19 cellular contexts compared by ENCODE assay signal in the genomic region with DNA sequence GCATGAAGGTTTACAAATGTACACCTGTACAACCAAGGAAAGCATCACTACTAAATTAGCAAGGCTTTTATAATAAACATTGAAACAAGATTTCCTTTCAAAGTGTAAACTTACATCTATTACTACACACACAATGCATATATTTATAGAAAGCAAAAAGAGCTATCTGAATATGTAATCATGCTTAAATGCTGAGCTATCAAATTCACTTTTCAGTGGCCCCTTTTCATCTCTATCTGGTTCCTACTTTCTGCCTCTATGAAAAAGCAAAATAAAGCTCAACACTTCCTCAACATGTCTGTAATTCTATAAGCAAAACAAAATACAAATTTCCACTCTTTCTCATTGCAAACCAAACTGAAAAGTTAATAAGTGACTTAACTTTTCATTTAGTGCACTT. TPM values are rescaled to one million over a fixed set of nuclear protein-coding genes. Genes with fewer than 3 reads are reported as not detected.
A peak's percentile ranks its signal among the peaks of the same experiment; 100 is the strongest.
DNase-seq lines count a peak whose midpoint lies in the region; ATAC-seq and TF ChIP-seq lines count a peak whose summit lies in the region.
"Had no signal": no experiment of that assay in that cellular context is flagged by ENCODE, and none has a peak within 500 bp of the region (broad histone marks: within the 10 kb centered on the region; RNA-seq: fewer than 3 reads in every experiment).

No MANE protein-coding gene starts in this region.

- DNase-seq in activated CD4-positive, alpha-beta T cell treated with anti-CD3 and anti-CD28 coated beads for 36 hours: no peak
- DNase-seq in activated CD4-positive, alpha-beta T cell treated with anti-CD3 and anti-CD28 coated beads, Interleukin-2, amount 10 ng/mL, durations not matched to agents 7 days and 5 days: no peak
- DNase-seq in cardiac muscle cell (ENCODE audit: low read depth in 1 of 2, low spot score in 1 of 2): no peak
- DNase-seq in Right ventricle myocardium inferior (ENCODE audit: missing footprints): no peak
- DNase-seq in SK-N-MC (ENCODE audit: low read depth, low spot score): no peak
- no peak for DNase-seq in SK-N-DZ (ENCODE audit: low spot score)
- DNase-seq: CD4-positive, alpha-beta memory T cell; DMS153; DMS79; GDM1; H7; HFFc6 had no signal

- peaks cover 60% of the 10 kb centered on the region for H3K36me3 ChIP-seq in cardiac muscle cell
- peaks cover 88% of the 10 kb centered on the region for H3K36me3 ChIP-seq in SK-N-MC (ENCODE audit: insufficient read depth, low read length)

- peak overlapping the region; percentile 10 for H3K27ac Mint-ChIP-seq in activated CD4-positive, alpha-beta T cell treated with anti-CD3 and anti-CD28 coated beads for 36 hours
- no peak overlapping the region for H3K27ac Mint-ChIP-seq in activated CD4-positive, alpha-beta T cell treated with anti-CD3 and anti-CD28 coated beads, Interleukin-2, amount 10 ng/mL, durations not matched to agents 7 days and 5 days
- H3K27ac Mint-ChIP-seq: GM23338, HFFc6 had no signal

- H3K27me3 ChIP-seq in cardiac muscle cell: no peaks in the 10 kb centered on the region
- H3K27me3 ChIP-seq: BLaER1 had no signal

- H3K9me3 Mint-ChIP-seq in activated CD4-positive, alpha-beta T cell treated with anti-CD3 and anti-CD28 coated beads for 36 hours (ENCODE audit: low read depth): no peaks in the 10 kb centered on the region
- no peaks in the 10 kb centered on the region for H3K9me3 Mint-ChIP-seq in activated CD4-positive, alpha-beta T cell treated with anti-CD3 and anti-CD28 coated beads, Interleukin-2, amount 10 ng/mL, durations not matched to agents 7 days and 5 days
- H3K9me3 Mint-ChIP-seq: CD14-positive monocyte; CD4-positive, alpha-beta memory T cell; GM23338; HFFc6; IgD-negative memory B cell had no signal

- intact Hi-C loops in activated CD4-positive, alpha-beta T cell treated with anti-CD3 and anti-CD28 coated beads for 36 hours (cut with DNase I, micrococcal nuclease): no loop called here
- intact Hi-C loops in Right ventricle myocardium inferior (cut with DNase I): no loop called here

- H3K36me3 Mint-ChIP-seq in activated CD4-positive, alpha-beta T cell treated with anti-CD3 and anti-CD28 coated beads for 36 hours (ENCODE audit: low read depth): peaks cover 79% of the 10 kb centered on the region
- peaks cover 71% of the 10 kb centered on the region for H3K36me3 Mint-ChIP-seq in activated CD4-positive, alpha-beta T cell treated with anti-CD3 and anti-CD28 coated beads, Interleukin-2, amount 10 ng/mL, durations not matched to agents 7 days and 5 days (ENCODE audit: low read depth)

- no peak for TF ChIP-seq CTCF in cardiac muscle cell (IDR thresholded peaks at IDR 0.05; ENCODE audit: low read depth, low read length)

- POLR2A ChIA-PET in activated CD4-positive, alpha-beta T cell treated with anti-CD3 and anti-CD28 coated beads for 36 hours (lab: Charles Lee): no interaction called here
- POLR2A ChIA-PET in activated CD4-positive, alpha-beta T cell treated with anti-CD3 and anti-CD28 coated beads, Interleukin-2, amount 10 ng/mL, durations not matched to agents 7 days and 5 days (lab: Charles Lee): no interaction called here

- H3K9ac ChIP-seq in SK-N-MC (ENCODE audit: insufficient read length): no peak overlapping the region
- H3K9ac ChIP-seq: BLaER1 had no signal

- H3K4me1 Mint-ChIP-seq in activated CD4-positive, alpha-beta T cell treated with anti-CD3 and anti-CD28 coated beads for 36 hours: no peaks in the 10 kb centered on the region
- no peaks in the 10 kb centered on the region for H3K4me1 Mint-ChIP-seq in activated CD4-positive, alpha-beta T cell treated with anti-CD3 and anti-CD28 coated beads, Interleukin-2, amount 10 ng/mL, durations not matched to agents 7 days and 5 days
- H3K4me1 Mint-ChIP-seq: CD14-positive monocyte, GM23338, IgD-negative memory B cell had no signal

- no peak overlapping the region for H3K4me3 Mint-ChIP-seq in activated CD4-positive, alpha-beta T cell treated with anti-CD3 and anti-CD28 coated beads for 36 hours
- H3K4me3 Mint-ChIP-seq in activated CD4-positive, alpha-beta T cell treated with anti-CD3 and anti-CD28 coated beads, Interleukin-2, amount 10 ng/mL, durations not matched to agents 7 days and 5 days: no peak overlapping the region
- H3K4me3 Mint-ChIP-seq: CD14-positive monocyte; CD4-positive, alpha-beta memory T cell; GM23338; HFFc6; IgD-negative memory B cell had no signal

- H3K9me3 ChIP-seq in cardiac muscle cell (ENCODE audit: low read depth): no peaks in the 10 kb centered on the region
- no peaks in the 10 kb centered on the region for H3K9me3 ChIP-seq in SK-N-MC (ENCODE audit: low read depth, low read length)
- H3K9me3 ChIP-seq: BLaER1 had no signal

- no peaks in the 10 kb centered on the region for H3K27me3 Mint-ChIP-seq in activated CD4-positive, alpha-beta T cell treated with anti-CD3 and anti-CD28 coated beads for 36 hours
- no peaks in the 10 kb centered on the region for H3K27me3 Mint-ChIP-seq in activated CD4-positive, alpha-beta T cell treated with anti-CD3 and anti-CD28 coated beads, Interleukin-2, amount 10 ng/mL, durations not matched to agents 7 days and 5 days
- H3K27me3 Mint-ChIP-seq: CD4-positive, alpha-beta memory T cell; IgD-negative memory B cell had no signal

- peak overlapping the region; percentile 8 for H3K27ac ChIP-seq in cardiac muscle cell
- H3K27ac ChIP-seq in SK-N-MC: peak overlapping the region; percentile 58; the same call in 1 of the 2 replicates
- H3K27ac ChIP-seq: 22Rv1, BLaER1 had no signal

- H3K4me3 ChIP-seq in cardiac muscle cell (no peak overlapping the region), SK-N-MC (no peak overlapping the region)
- H3K4me3 ChIP-seq: BLaER1, GM23338 had no signal

- no peaks in the 10 kb centered on the region for H3K4me1 ChIP-seq in cardiac muscle cell (ENCODE audit: low read depth)
- H3K4me1 ChIP-seq: BLaER1 had no signal

- CTCF ChIA-PET in activated CD4-positive, alpha-beta T cell treated with anti-CD3 and anti-CD28 coated beads for 36 hours (lab: Charles Lee): interaction anchor here (1.1 to 1.6 kb wide), 2 partner anchors 9 to 77 kb away, joined by 3 to 4 read pairs; no protein-coding TSS in a partner anchor
- CTCF ChIA-PET in activated CD4-positive, alpha-beta T cell treated with anti-CD3 and anti-CD28 coated beads, Interleukin-2, amount 10 ng/mL, durations not matched to agents 7 days and 5 days (lab: Charles Lee): no interaction called here

- ATAC-seq in activated CD4-positive, alpha-beta T cell treated with anti-CD3 and anti-CD28 coated beads for 36 hours: no peak
- ATAC-seq in Right ventricle myocardium inferior (no peak), HG02763 (IDR thresholded peaks at IDR 0.05; ENCODE audit: unreplicated experiment) (no peak)
- ATAC-seq: GM23338, HCT116 had no signal

RNA-seq across cellular contexts. Expression of a gene that starts 25.5 kb away (rescaled TPM):
- total RNA-seq in activated CD4-positive, alpha-beta T cell treated with anti-CD3 and anti-CD28 coated beads for 36 hours: under 1 TPM in 1 of 2 experiments, not detected in 1; 0.23 TPM
- under 1 TPM in 1 of 2 experiments, not detected in 1; 0.19 TPM for total RNA-seq in activated CD4-positive, alpha-beta T cell treated with anti-CD3 and anti-CD28 coated beads, Interleukin-2, amount 10 ng/mL, durations not matched to agents 7 days and 5 days
- 13.3 and 13.5 TPM in 2 replicates for total RNA-seq in cardiac muscle cell
- polyA plus RNA-seq in cardiac muscle cell: 12.9 and 14.0 TPM in 2 replicates
- 0.68 TPM for total RNA-seq in Right ventricle myocardium inferior
- polyA plus RNA-seq in SK-N-DZ (2014; cell fraction: cytosol; rRNA removed): 29.4 and 29.8 TPM in 2 replicates
- 14.4 and 15.9 TPM in 2 replicates for polyA plus RNA-seq in SK-N-DZ (2014; cell fraction: nucleus; rRNA removed)
- polyA plus RNA-seq: CD14-positive monocyte; CD4-positive, alpha-beta memory T cell had no signal
